Comparison of ENCODE assay signal across 5 cellular contexts in genomic region chr17:20464854-20465414, GRCh38. TPM values are rescaled to one million over a fixed set of nuclear protein-coding genes. Genes with fewer than 3 reads are reported as not detected.
"Had no signal": no experiment of that assay in that cellular context is flagged by ENCODE, and none has a peak within 500 bp of the region (broad histone marks: within the 10 kb centered on the region; RNA-seq: fewer than 3 reads in every experiment).

No MANE protein-coding gene starts in this region.

RNA-seq across cellular contexts. Expression of gene LGALS9B, which starts 2.4 kb away (rescaled TPM):
- total RNA-seq: ascending aorta, K562, OCI-LY7, T-helper 17 cell, WTC11 had no signal
- polyA plus RNA-seq: K562 had no signal
